ENCODE assay signal across 1 cellular context in the genomic region with DNA sequence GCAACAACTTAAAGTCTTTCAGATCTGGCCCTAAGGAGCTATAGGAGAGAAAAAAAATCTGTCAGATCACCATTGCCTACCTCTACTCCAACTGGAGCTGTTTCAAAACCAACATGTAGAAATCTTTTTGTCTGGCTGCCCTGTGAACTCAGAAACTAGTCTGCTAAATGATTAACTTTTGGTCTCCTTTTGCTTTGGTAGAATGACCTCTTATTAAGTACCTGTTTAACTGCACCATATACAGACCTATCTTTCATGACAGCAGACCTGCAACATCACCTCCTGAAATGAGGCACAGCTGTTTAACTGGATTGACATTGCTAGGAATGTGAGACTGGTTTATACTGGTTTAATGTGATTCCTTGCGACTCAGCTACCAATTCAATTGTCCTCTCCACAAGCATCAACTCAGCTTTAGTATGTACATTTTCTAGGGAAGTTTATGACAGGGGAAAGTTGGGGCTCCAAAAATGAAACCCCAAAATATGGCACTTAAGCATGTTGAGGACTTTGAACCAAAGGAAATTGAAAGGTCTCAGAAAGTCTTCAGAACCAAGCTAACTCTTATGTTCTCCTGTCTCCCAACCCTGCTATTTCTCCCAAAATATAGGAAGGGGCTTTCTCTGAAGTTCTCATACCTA.
TF ChIP-seq lines count a peak whose summit lies in the region.

No MANE protein-coding gene starts in this region.

TF ChIP-seq in HepG2, 621 proteins besides CTCF, POLR2A, EP300 and RAD21 (continued from another document and continues in another):
- TF ChIP-seq NR3C1 (CRISPR knock-in tag; IDR thresholded peaks at IDR 0.05) (no peak), ZNF558 (CRISPR knock-in tag; IDR thresholded peaks at IDR 0.05; ENCODE audit: borderline replicate concordance) (no peak), RORA (CRISPR knock-in tag; IDR thresholded peaks at IDR 0.05) (no peak), ZNF335 (CRISPR knock-in tag; IDR thresholded peaks at IDR 0.05) (0 out of 2 replicates have a peak, but pooled peaks have one; percentile 20), WIZ (CRISPR knock-in tag; IDR thresholded peaks at IDR 0.05) (no peak), CREM (IDR thresholded peaks at IDR 0.05) (peak; percentile 59), CREM (CRISPR knock-in tag; IDR thresholded peaks at IDR 0.05) (no peak), ZNF12 (CRISPR knock-in tag; IDR thresholded peaks at IDR 0.05) (peak; percentile 95), TFDP1 (CRISPR knock-in tag; IDR thresholded peaks at IDR 0.05; ENCODE audit: borderline replicate concordance) (no peak; the same call in 1 of the 2 replicates), IKZF5 (CRISPR knock-in tag; IDR thresholded peaks at IDR 0.05) (no peak), ZNF382 (CRISPR knock-in tag; IDR thresholded peaks at IDR 0.05; ENCODE audit: borderline replicate concordance) (no peak), SOX5 (CRISPR knock-in tag; IDR thresholded peaks at IDR 0.05; ENCODE audit: borderline replicate concordance) (peak; percentile 70), ZNF17 (CRISPR knock-in tag; IDR thresholded peaks at IDR 0.05) (no peak), U2AF2 (IDR thresholded peaks at IDR 0.05; ENCODE audit: low read depth, low read length) (no peak), EEA1 (CRISPR knock-in tag; IDR thresholded peaks at IDR 0.05; ENCODE audit: borderline replicate concordance) (no peak), ZNF878 (CRISPR knock-in tag; IDR thresholded peaks at IDR 0.05) (peak; percentile 60; the same call in 1 of the 2 replicates), KDM1A (CRISPR knock-in tag; IDR thresholded peaks at IDR 0.05) (no peak), TERF1 (CRISPR knock-in tag; IDR thresholded peaks at IDR 0.05) (no peak), NFYC (CRISPR knock-in tag; IDR thresholded peaks at IDR 0.05) (no peak), TFDP2 (CRISPR knock-in tag; IDR thresholded peaks at IDR 0.05) (no peak), ZNF121 (CRISPR knock-in tag; IDR thresholded peaks at IDR 0.05) (no peak), ZNF776 (CRISPR knock-in tag; IDR thresholded peaks at IDR 0.05) (no peak), ZNF740 (CRISPR knock-in tag; IDR thresholded peaks at IDR 0.05) (no peak), MAFG (CRISPR knock-in tag; IDR thresholded peaks at IDR 0.05) (no peak), SNRNP70 (IDR thresholded peaks at IDR 0.05; ENCODE audit: low read depth, low read length) (no peak), FLYWCH1 (CRISPR knock-in tag; IDR thresholded peaks at IDR 0.05) (no peak), MTA1 (CRISPR knock-in tag; IDR thresholded peaks at IDR 0.05; ENCODE audit: borderline replicate concordance) (no peak), IRX3 (CRISPR knock-in tag; IDR thresholded peaks at IDR 0.05; ENCODE audit: borderline replicate concordance, low read depth) (no peak), EED (CRISPR knock-in tag; IDR thresholded peaks at IDR 0.05) (no peak)
- TF ChIP-seq, protein P1, sequence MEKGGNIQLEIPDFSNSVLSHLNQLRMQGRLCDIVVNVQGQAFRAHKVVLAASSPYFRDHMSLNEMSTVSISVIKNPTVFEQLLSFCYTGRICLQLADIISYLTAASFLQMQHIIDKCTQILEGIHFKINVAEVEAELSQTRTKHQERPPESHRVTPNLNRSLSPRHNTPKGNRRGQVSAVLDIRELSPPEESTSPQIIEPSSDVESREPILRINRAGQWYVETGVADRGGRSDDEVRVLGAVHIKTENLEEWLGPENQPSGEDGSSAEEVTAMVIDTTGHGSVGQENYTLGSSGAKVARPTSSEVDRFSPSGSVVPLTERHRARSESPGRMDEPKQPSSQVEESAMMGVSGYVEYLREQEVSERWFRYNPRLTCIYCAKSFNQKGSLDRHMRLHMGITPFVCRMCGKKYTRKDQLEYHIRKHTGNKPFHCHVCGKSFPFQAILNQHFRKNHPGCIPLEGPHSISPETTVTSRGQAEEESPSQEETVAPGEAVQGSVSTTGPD (CRISPR knock-in tag; IDR thresholded peaks at IDR 0.05), result peak; percentile 76
- TF ChIP-seq, protein P2, sequence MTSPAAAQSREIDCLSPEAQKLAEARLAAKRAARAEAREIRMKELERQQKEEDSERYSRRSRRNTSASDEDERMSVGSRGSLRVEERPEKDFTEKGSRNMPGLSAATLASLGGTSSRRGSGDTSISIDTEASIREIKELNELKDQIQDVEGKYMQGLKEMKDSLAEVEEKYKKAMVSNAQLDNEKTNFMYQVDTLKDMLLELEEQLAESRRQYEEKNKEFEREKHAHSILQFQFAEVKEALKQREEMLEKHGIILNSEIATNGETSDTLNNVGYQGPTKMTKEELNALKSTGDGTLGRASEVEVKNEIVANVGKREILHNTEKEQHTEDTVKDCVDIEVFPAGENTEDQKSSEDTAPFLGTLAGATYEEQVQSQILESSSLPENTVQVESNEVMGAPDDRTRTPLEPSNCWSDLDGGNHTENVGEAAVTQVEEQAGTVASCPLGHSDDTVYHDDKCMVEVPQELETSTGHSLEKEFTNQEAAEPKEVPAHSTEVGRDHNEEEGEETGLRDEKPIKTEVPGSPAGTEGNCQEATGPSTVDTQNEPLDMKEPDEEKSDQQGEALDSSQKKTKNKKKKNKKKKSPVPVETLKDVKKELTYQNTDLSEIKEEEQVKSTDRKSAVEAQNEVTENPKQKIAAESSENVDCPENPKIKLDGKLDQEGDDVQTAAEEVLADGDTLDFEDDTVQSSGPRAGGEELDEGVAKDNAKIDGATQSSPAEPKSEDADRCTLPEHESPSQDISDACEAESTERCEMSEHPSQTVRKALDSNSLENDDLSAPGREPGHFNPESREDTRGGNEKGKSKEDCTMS (CRISPR knock-in tag; conservative IDR thresholded peaks at IDR 0.05), result no peak
- TF ChIP-seq, protein P3, sequence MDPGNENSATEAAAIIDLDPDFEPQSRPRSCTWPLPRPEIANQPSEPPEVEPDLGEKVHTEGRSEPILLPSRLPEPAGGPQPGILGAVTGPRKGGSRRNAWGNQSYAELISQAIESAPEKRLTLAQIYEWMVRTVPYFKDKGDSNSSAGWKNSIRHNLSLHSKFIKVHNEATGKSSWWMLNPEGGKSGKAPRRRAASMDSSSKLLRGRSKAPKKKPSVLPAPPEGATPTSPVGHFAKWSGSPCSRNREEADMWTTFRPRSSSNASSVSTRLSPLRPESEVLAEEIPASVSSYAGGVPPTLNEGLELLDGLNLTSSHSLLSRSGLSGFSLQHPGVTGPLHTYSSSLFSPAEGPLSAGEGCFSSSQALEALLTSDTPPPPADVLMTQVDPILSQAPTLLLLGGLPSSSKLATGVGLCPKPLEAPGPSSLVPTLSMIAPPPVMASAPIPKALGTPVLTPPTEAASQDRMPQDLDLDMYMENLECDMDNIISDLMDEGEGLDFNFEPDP (CRISPR knock-in tag; conservative IDR thresholded peaks at IDR 0.05), result no peak
- TF ChIP-seq, protein P4, sequence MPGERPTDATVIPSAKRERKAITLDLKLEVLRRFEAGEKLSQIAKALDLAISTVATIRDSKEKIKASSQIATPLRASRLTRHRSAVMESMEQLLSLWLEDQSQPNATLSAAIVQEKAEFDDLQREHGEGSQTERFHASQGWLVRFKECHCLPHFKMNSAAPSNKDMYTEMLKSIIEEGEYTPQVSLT (CRISPR knock-in tag; IDR thresholded peaks at IDR 0.05; ENCODE audit: borderline replicate concordance, low read depth), result no peak
- TF ChIP-seq, protein P5, sequence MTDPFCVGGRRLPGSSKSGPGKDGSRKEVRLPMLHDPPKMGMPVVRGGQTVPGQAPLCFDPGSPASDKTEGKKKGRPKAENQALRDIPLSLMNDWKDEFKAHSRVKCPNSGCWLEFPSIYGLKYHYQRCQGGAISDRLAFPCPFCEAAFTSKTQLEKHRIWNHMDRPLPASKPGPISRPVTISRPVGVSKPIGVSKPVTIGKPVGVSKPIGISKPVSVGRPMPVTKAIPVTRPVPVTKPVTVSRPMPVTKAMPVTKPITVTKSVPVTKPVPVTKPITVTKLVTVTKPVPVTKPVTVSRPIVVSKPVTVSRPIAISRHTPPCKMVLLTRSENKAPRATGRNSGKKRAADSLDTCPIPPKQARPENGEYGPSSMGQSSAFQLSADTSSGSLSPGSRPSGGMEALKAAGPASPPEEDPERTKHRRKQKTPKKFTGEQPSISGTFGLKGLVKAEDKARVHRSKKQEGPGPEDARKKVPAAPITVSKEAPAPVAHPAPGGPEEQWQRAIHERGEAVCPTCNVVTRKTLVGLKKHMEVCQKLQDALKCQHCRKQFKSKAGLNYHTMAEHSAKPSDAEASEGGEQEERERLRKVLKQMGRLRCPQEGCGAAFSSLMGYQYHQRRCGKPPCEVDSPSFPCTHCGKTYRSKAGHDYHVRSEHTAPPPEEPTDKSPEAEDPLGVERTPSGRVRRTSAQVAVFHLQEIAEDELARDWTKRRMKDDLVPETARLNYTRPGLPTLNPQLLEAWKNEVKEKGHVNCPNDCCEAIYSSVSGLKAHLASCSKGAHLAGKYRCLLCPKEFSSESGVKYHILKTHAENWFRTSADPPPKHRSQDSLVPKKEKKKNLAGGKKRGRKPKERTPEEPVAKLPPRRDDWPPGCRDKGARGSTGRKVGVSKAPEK (CRISPR knock-in tag; IDR thresholded peaks at IDR 0.05; ENCODE audit: borderline replicate concordance), result no peak
- TF ChIP-seq, protein P6, sequence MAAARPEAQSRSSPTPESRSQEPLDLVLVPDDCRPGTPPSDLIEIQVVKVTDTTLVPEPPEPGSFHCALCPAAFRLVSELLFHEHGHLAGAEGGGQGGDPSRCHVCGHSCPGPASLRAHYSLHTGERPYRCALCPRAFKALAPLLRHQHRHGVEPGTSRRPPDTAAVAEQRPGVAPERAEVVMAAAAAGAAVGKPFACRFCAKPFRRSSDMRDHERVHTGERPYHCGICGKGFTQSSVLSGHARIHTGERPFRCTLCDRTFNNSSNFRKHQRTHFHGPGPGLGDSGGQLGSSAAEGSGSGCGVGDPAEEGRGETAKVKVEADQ (CRISPR knock-in tag; IDR thresholded peaks at IDR 0.05; ENCODE audit: borderline replicate concordance), result no peak
- TF ChIP-seq, protein P7, sequence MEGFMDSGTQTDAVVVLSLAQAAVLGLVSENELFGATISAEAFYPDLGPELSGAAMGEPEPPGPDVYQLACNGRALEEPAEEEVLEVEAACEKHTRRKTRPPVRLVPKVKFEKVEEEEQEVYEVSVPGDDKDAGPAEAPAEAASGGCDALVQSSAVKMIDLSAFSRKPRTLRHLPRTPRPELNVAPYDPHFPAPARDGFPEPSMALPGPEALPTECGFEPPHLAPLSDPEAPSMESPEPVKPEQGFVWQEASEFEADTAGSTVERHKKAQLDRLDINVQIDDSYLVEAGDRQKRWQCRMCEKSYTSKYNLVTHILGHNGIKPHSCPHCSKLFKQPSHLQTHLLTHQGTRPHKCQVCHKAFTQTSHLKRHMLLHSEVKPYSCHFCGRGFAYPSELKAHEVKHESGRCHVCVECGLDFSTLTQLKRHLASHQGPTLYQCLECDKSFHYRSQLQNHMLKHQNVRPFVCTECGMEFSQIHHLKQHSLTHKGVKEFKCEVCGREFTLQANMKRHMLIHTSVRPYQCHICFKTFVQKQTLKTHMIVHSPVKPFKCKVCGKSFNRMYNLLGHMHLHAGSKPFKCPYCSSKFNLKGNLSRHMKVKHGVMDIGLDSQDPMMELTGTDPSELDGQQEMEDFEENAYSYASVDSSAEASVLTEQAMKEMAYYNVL (CRISPR knock-in tag; IDR thresholded peaks at IDR 0.05; ENCODE audit: borderline replicate concordance), result no peak
- TF ChIP-seq, protein P8, sequence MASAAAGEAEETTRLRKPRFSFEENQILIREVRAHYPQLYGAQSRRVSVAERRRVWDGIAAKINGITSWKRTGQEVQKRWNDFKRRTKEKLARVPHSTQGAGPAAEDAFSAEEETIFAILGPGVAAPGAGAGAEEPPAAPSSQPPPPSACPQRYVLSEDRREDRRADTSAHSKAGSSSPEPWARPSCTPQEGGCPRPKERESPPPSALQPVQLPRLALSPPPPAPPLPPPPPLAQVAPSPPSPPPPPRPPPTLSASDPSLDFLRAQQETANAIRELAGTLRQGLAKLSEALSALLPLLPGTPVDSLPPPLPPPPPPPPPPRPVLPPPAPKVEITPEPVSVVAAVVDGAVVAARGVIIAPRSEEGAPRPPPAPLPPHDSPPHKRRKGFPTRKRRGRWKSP (CRISPR knock-in tag; IDR thresholded peaks at IDR 0.05), result no peak
